Comparison of ENCODE assay signal across 1 cellular context in genomic region chr7:20964214-20964613, GRCh38.
TF ChIP-seq lines count a peak whose summit lies in the region.

No MANE protein-coding gene starts in this region.

TF ChIP-seq in HEK293, 187 proteins besides CTCF, POLR2A, EP300 and RAD21 (continued from another document and continues in another):
- no peak for TF ChIP-seq AEBP2 (tag by site-specific recombination; IDR thresholded peaks at IDR 0.05; ENCODE audit: borderline replicate concordance)
- TF ChIP-seq ZNF571 (tag by site-specific recombination; IDR thresholded peaks at IDR 0.05) = no peak
- no peak for TF ChIP-seq YY1 (tag by site-specific recombination; IDR thresholded peaks at IDR 0.05)
- no peak for TF ChIP-seq ZNF600 (tag by site-specific recombination; IDR thresholded peaks at IDR 0.05)
- no peak for TF ChIP-seq ZNF837 (tag by site-specific recombination; IDR thresholded peaks at IDR 0.05)
- no peak for TF ChIP-seq ZNF24 (tag by site-specific recombination; IDR thresholded peaks at IDR 0.05)
- no peak for TF ChIP-seq MEIS1 (CRISPR knock-in tag; IDR thresholded peaks at IDR 0.05; ENCODE audit: borderline replicate concordance)
- no peak for TF ChIP-seq SCRT1 (tag by site-specific recombination; IDR thresholded peaks at IDR 0.05; ENCODE audit: borderline replicate concordance)
- TF ChIP-seq WT1 (tag by site-specific recombination; IDR thresholded peaks at IDR 0.05) = no peak
- TF ChIP-seq KLF10 (tag by site-specific recombination; IDR thresholded peaks at IDR 0.05) = no peak
- no peak for TF ChIP-seq ZNF514 (tag by site-specific recombination; IDR thresholded peaks at IDR 0.05)
- no peak for TF ChIP-seq ZNF2 (tag by site-specific recombination; IDR thresholded peaks at IDR 0.05)
- no peak for TF ChIP-seq GLI4 (tag by site-specific recombination; IDR thresholded peaks at IDR 0.05)
- no peak for TF ChIP-seq ZNF560 (tag by site-specific recombination; IDR thresholded peaks at IDR 0.05; ENCODE audit: borderline replicate concordance)
- TF ChIP-seq ZNF645 (tag by site-specific recombination; IDR thresholded peaks at IDR 0.05) = no peak
- TF ChIP-seq ZSCAN30 (tag by site-specific recombination; IDR thresholded peaks at IDR 0.05) = no peak
- no peak for TF ChIP-seq SP2 (tag by site-specific recombination; IDR thresholded peaks at IDR 0.05)
- TF ChIP-seq ZBTB17 (tag by site-specific recombination; IDR thresholded peaks at IDR 0.05) = peak; percentile 58
- peak; percentile 73; the same call in 1 of the 2 replicates for TF ChIP-seq OSR2 (tag by site-specific recombination; IDR thresholded peaks at IDR 0.05)
- no peak for TF ChIP-seq ZFP3 (tag by site-specific recombination; IDR thresholded peaks at IDR 0.05; ENCODE audit: low read depth)
- no peak for TF ChIP-seq ZNF660 (tag by site-specific recombination; IDR thresholded peaks at IDR 0.05)
- no peak for TF ChIP-seq ZNF423 (tag by site-specific recombination; IDR thresholded peaks at IDR 0.05)
- no peak for TF ChIP-seq REPIN1 (tag by site-specific recombination; IDR thresholded peaks at IDR 0.05; ENCODE audit: low read depth)
- TF ChIP-seq MZF1 (tag by site-specific recombination; IDR thresholded peaks at IDR 0.05; ENCODE audit: borderline replicate concordance) = no peak
- TF ChIP-seq ZNF184 (tag by site-specific recombination; IDR thresholded peaks at IDR 0.05) = no peak
- no peak for TF ChIP-seq ZNF544 (tag by site-specific recombination; IDR thresholded peaks at IDR 0.05)
- TF ChIP-seq ZNF202 (tag by site-specific recombination; IDR thresholded peaks at IDR 0.05; ENCODE audit: borderline replicate concordance) = no peak
- no peak for TF ChIP-seq MYNN (tag by site-specific recombination; IDR thresholded peaks at IDR 0.05; ENCODE audit: borderline replicate concordance)
- no peak for TF ChIP-seq ZNF266 (tag by site-specific recombination; IDR thresholded peaks at IDR 0.05; ENCODE audit: low read depth)
- TF ChIP-seq BCL11B (tag by site-specific recombination; IDR thresholded peaks at IDR 0.05; ENCODE audit: low read depth) = no peak
- 0 out of 2 replicates have a peak, but pooled peaks have one; percentile 12 for TF ChIP-seq ZNF558 (tag by site-specific recombination; IDR thresholded peaks at IDR 0.05)
- no peak for TF ChIP-seq ZNF223 (tag by site-specific recombination; IDR thresholded peaks at IDR 0.05)
- no peak for TF ChIP-seq ZNF311 (tag by site-specific recombination; IDR thresholded peaks at IDR 0.05; ENCODE audit: borderline replicate concordance)
- no peak for TF ChIP-seq ZNF114 (tag by site-specific recombination; IDR thresholded peaks at IDR 0.05)
- no peak for TF ChIP-seq OVOL3 (tag by site-specific recombination; IDR thresholded peaks at IDR 0.05)
- no peak for TF ChIP-seq ZNF639 (tag by site-specific recombination; IDR thresholded peaks at IDR 0.05)
- TF ChIP-seq GFI1B (tag by site-specific recombination; IDR thresholded peaks at IDR 0.05) = no peak
- no peak for TF ChIP-seq ZNF785 (tag by site-specific recombination; IDR thresholded peaks at IDR 0.05)
- no peak for TF ChIP-seq ZFP69B (tag by site-specific recombination; IDR thresholded peaks at IDR 0.05)
- TF ChIP-seq BCL11A (tag by site-specific recombination; IDR thresholded peaks at IDR 0.05; ENCODE audit: low read depth) = no peak
- TF ChIP-seq ZNF19 (tag by site-specific recombination; IDR thresholded peaks at IDR 0.05; ENCODE audit: low read depth) = no peak
- no peak for TF ChIP-seq ZNF629 (tag by site-specific recombination; IDR thresholded peaks at IDR 0.05)
- TF ChIP-seq PRDM4 (tag by site-specific recombination; IDR thresholded peaks at IDR 0.05) = peak; percentile 48
- TF ChIP-seq ZNF18 (tag by site-specific recombination; IDR thresholded peaks at IDR 0.05) = no peak
- TF ChIP-seq FEZF1 (tag by site-specific recombination; IDR thresholded peaks at IDR 0.05) = 0 out of 2 replicates have a peak, but pooled peaks have one; percentile 32
- TF ChIP-seq ZNF26 (tag by site-specific recombination; IDR thresholded peaks at IDR 0.05) = no peak
- TF ChIP-seq ZNF707 (tag by site-specific recombination; IDR thresholded peaks at IDR 0.05) = no peak
- TF ChIP-seq ZNF366 (tag by site-specific recombination; conservative IDR thresholded peaks at IDR 0.05) = peak; percentile 41; the same call in 1 of the 2 replicates
- TF ChIP-seq ZFHX2 (tag by site-specific recombination; conservative IDR thresholded peaks at IDR 0.05) = no peak
- peak; percentile 94 for TF ChIP-seq ZBTB44 (tag by site-specific recombination; IDR thresholded peaks at IDR 0.05)
- TF ChIP-seq ZNF155 (tag by site-specific recombination; IDR thresholded peaks at IDR 0.05) = no peak
- TF ChIP-seq HOXC10 (CRISPR knock-in tag; IDR thresholded peaks at IDR 0.05) = no peak
- TF ChIP-seq ZNF610 (tag by site-specific recombination; IDR thresholded peaks at IDR 0.05; ENCODE audit: borderline replicate concordance) = no peak
- no peak for TF ChIP-seq GLIS2 (tag by site-specific recombination; IDR thresholded peaks at IDR 0.05)
- TF ChIP-seq ZNF548 (tag by site-specific recombination; IDR thresholded peaks at IDR 0.05) = no peak
- no peak for TF ChIP-seq SP7 (tag by site-specific recombination; IDR thresholded peaks at IDR 0.05)
- TF ChIP-seq ZNF416 (tag by site-specific recombination; IDR thresholded peaks at IDR 0.05) = no peak
- no peak for TF ChIP-seq ZNF274 (IDR thresholded peaks at IDR 0.05; ENCODE audit: low read length)
- TF ChIP-seq ZNF274 (tag by site-specific recombination; IDR thresholded peaks at IDR 0.05; ENCODE audit: borderline replicate concordance) = no peak
- no peak for TF ChIP-seq ZNF529 (tag by site-specific recombination; IDR thresholded peaks at IDR 0.05; ENCODE audit: insufficient replicate concordance)
- TF ChIP-seq KLF16 (tag by site-specific recombination; IDR thresholded peaks at IDR 0.05) = peak; percentile 49; the same call in 1 of the 2 replicates
- no peak for TF ChIP-seq ZFP41 (tag by site-specific recombination; IDR thresholded peaks at IDR 0.05; ENCODE audit: borderline replicate concordance)
- TF ChIP-seq PATZ1 (tag by site-specific recombination; IDR thresholded peaks at IDR 0.05) = no peak
- no peak for TF ChIP-seq ZNF138 (tag by site-specific recombination; IDR thresholded peaks at IDR 0.05; ENCODE audit: borderline replicate concordance)
- no peak for TF ChIP-seq ZNF792 (tag by site-specific recombination; IDR thresholded peaks at IDR 0.05)
- no peak for TF ChIP-seq ZNF221 (tag by site-specific recombination; IDR thresholded peaks at IDR 0.05; ENCODE audit: borderline replicate concordance)
